In genomic region chr5:131593436-131593835, GRCh38 we compare ENCODE assay signal across 1 cellular context.
TF ChIP-seq lines count a peak whose summit lies in the region.

No MANE protein-coding gene starts in this region.

TF ChIP-seq in HepG2, 621 proteins besides CTCF, POLR2A, EP300 and RAD21:
- peak; percentile 51; the same call in 1 of the 2 replicates for TF ChIP-seq PPARG (CRISPR knock-in tag; conservative IDR thresholded peaks at IDR 0.05)
